ENCODE assay signal across 8 cellular contexts in the genomic region with DNA sequence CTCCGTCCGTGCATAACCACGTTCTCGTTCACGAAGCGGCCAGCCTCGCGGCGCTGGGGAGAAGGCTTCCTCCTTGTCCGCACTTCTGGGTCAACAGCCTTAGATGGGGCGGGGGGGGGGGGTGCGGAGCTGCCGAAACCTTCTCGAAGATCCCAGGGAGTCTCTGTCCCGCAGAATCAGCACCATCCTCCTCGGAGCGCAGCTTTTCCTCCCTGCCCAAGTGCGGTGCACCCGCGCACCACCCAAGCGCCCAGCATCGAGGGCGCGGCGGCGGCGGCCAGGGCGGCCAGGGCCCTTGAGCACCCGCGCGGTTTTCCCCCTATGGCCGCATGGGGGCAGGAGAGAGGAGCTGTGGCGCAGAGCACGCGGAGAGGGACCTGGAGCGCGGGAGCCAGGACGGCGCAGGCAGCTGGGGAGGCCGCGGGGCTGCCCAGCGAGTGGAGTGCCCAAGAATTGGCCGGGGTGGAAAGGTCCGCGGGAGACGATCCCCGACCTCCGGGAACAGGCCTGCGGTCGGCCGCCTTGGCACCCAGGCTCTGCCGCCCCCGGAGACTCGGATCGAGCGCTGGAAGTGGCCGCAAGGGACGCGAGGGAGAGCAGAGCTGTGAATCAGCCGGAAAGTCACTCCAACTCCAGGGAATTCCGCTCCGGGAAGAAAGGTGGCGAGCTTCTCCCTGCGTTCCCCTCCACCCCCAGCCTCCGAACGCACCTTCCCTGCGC. TPM values are rescaled to one million over a fixed set of nuclear protein-coding genes. Genes with fewer than 3 reads are reported as not detected.
A peak's percentile ranks its signal among the peaks of the same experiment; 100 is the strongest.
DNase-seq lines count a peak whose midpoint lies in the region; ATAC-seq and TF ChIP-seq lines count a peak whose summit lies in the region.

No MANE protein-coding gene starts in this region.

- no peaks in the 10 kb centered on the region for H3K36me3 Mint-ChIP-seq in CD8-positive, alpha-beta T cell

- peak overlapping the region; percentile 69 for H3K4me3 Mint-ChIP-seq in CD8-positive, alpha-beta T cell

- no peak overlapping the region for H3K27ac ChIP-seq in CD8-positive, alpha-beta T cell (ENCODE audit: low read depth, low read length)
- H3K27ac ChIP-seq in MM.1S (ENCODE audit: low read length): no peak overlapping the region
- H3K27ac ChIP-seq in body of pancreas: peak overlapping the region in 2 of 4 donors; percentile 62 to 73
- H3K27ac ChIP-seq in iPS-18a (ENCODE audit: low read length): no peak overlapping the region

- peaks cover 27% of the 10 kb centered on the region for H3K27me3 ChIP-seq in CD8-positive, alpha-beta T cell (ENCODE audit: insufficient read depth, low read length)
- H3K27me3 ChIP-seq in MM.1S (replicated peaks; ENCODE audit: insufficient read depth, low read length) (peaks cover 7% of the 10 kb centered on the region), body of pancreas (no peaks in the 10 kb centered on the region), iPS-18a (ENCODE audit: control insufficient read depth, insufficient read depth, low read length) (peaks cover 64% of the 10 kb centered on the region)

- no peaks in the 10 kb centered on the region for H3K9me2 ChIP-seq in MM.1S (replicated peaks; ENCODE audit: insufficient read depth, low read length)

- peak overlapping the region; percentile 39 for H3K4me3 ChIP-seq in CD8-positive, alpha-beta T cell (ENCODE audit: low read depth, low read length)
- H3K4me3 ChIP-seq in MM.1S (ENCODE audit: low read length): peak overlapping the region; percentile 46; the same call in 1 of the 2 replicates
- no peak overlapping the region for H3K4me3 ChIP-seq in body of pancreas
- H3K4me3 ChIP-seq in iPS-18a (ENCODE audit: low read length): peak overlapping the region; percentile 67
- peak overlapping the region; percentile 47 for H3K4me3 ChIP-seq in skeletal muscle cell (ENCODE audit: low read depth, low read length)

- H3F3A ChIP-seq in MM.1S (ENCODE audit: insufficient read depth, low read length): no peaks in the 10 kb centered on the region

- H3K9ac ChIP-seq in MM.1S (ENCODE audit: low read length) (no peak overlapping the region), iPS-18a (ENCODE audit: low read length) (peak overlapping the region; percentile 60)

- H3K4me1 ChIP-seq in CD8-positive, alpha-beta T cell (ENCODE audit: insufficient read depth, low read length): peaks cover 9% of the 10 kb centered on the region
- H3K4me1 ChIP-seq in MM.1S (ENCODE audit: low read length): no peaks in the 10 kb centered on the region
- H3K4me1 ChIP-seq in body of pancreas: peaks cover 13% of the 10 kb centered on the region
- peaks cover 17% of the 10 kb centered on the region for H3K4me1 ChIP-seq in iPS-18a (ENCODE audit: control insufficient read depth, low read depth, low read length)

- no peaks in the 10 kb centered on the region for H3K79me2 ChIP-seq in MM.1S (ENCODE audit: low read length)

- intact Hi-C loops in CD8-positive, alpha-beta T cell (cut with DNase I, micrococcal nuclease): loop anchor here (1.0 to 5.0 kb wide), 4 partner anchors 166 to 321 kb away; no protein-coding TSS in a partner anchor
- intact Hi-C loops in body of pancreas (cut with DNase I): loop anchor here (5.0 kb wide), 1 partner anchor 231 kb away; the partner anchor contains the start of gene FOXD1

- peak in 2 of 3 donors; percentile 25 to 63 for TF ChIP-seq POLR2A in body of pancreas (IDR thresholded peaks at IDR 0.05)

- POLR2A ChIA-PET in CD8-positive, alpha-beta T cell (lab: Charles Lee): interaction anchor here (0.7 kb wide), 1 partner anchor 981 kb away, joined by 3 read pairs; no protein-coding TSS in a partner anchor

- peak; percentile 65 for TF ChIP-seq CTCF in CD8-positive, alpha-beta T cell (IDR thresholded peaks at IDR 0.05)
- peak; percentile 57 for TF ChIP-seq CTCF in MM.1S (IDR thresholded peaks at IDR 0.05; ENCODE audit: low read length)
- peak; percentile 80 to 92 (median 90) for TF ChIP-seq CTCF in body of pancreas (IDR thresholded peaks at IDR 0.05)

- H3K4me1 Mint-ChIP-seq in CD8-positive, alpha-beta T cell (ENCODE audit: low read depth): peaks cover 11% of the 10 kb centered on the region

- CTCF ChIA-PET in CD8-positive, alpha-beta T cell (lab: Charles Lee): interaction anchor here (0.7 to 3.4 kb wide), 20 partner anchors 9 to 346 kb away, joined by 3 to 42 read pairs (median 4); partner anchors contain the start of gene FOXD1

- H3K9me3 ChIP-seq in CD8-positive, alpha-beta T cell (ENCODE audit: low read length): no peaks in the 10 kb centered on the region
- no peaks in the 10 kb centered on the region for H3K9me3 ChIP-seq in MM.1S (replicated peaks; ENCODE audit: insufficient read depth, low read length)
- no peaks in the 10 kb centered on the region for H3K9me3 ChIP-seq in body of pancreas
- H3K9me3 ChIP-seq in iPS-18a (ENCODE audit: control insufficient read depth, low read depth, low read length): no peaks in the 10 kb centered on the region

- H4K20me1 ChIP-seq in MM.1S (ENCODE audit: insufficient read depth, low read length): no peaks in the 10 kb centered on the region

- H3K36me3 ChIP-seq in CD8-positive, alpha-beta T cell (ENCODE audit: insufficient read depth, low read length): no peaks in the 10 kb centered on the region
- H3K36me3 ChIP-seq in MM.1S (replicated peaks; ENCODE audit: insufficient read depth, low read length) (no peaks in the 10 kb centered on the region), body of pancreas (replicated peaks in 1 of 2; ENCODE audit: insufficient read depth in 1 of 2, low read depth in 2 of 2) (no peaks in the 10 kb centered on the region), iPS-18a (ENCODE audit: control insufficient read depth, low read depth, low read length) (no peaks in the 10 kb centered on the region)

- no peak overlapping the region for H3K27ac Mint-ChIP-seq in CD8-positive, alpha-beta T cell

- peak; percentile 95 for ATAC-seq in CD8-positive, alpha-beta T cell
- ATAC-seq in GM21390 (IDR thresholded peaks at IDR 0.05; ENCODE audit: unreplicated experiment) (peak; percentile 76), body of pancreas (peak; percentile 99)

- H3K4me2 ChIP-seq in MM.1S (ENCODE audit: low read depth, low read length): peak overlapping the region; percentile 56; the same call in 1 of the 2 replicates

- 0% methylated on average over 5 to 59 of the region's 67 CpGs for WGBS in body of pancreas, 2 donors

- peak; percentile 36 to 77 (median 55) for DNase-seq in CD8-positive, alpha-beta T cell
- DNase-seq in MM.1S: peak; percentile 53
- peak; percentile 24 for DNase-seq in T-helper 22 cell (ENCODE audit: low read depth)
- peak; percentile 82 to 88 (median 83) for DNase-seq in body of pancreas
- no peak for DNase-seq in skeletal muscle cell (ENCODE audit: low read depth)
- no peak for DNase-seq in AML-193 (lab: John Stamatoyannopoulos, UW)

- H2AFZ ChIP-seq in MM.1S (ENCODE audit: low read length): peak overlapping the region; percentile 40; the same call in 1 of the 2 replicates

- H3K9me3 Mint-ChIP-seq in CD8-positive, alpha-beta T cell: no peaks in the 10 kb centered on the region

- peaks cover 76% of the 10 kb centered on the region for H3K27me3 Mint-ChIP-seq in CD8-positive, alpha-beta T cell (ENCODE audit: low read depth)

RNA-seq across cellular contexts. Expression of gene TMEM174, which starts 43.1 kb away (rescaled TPM):
- not detected for total RNA-seq in CD8-positive, alpha-beta T cell
- total RNA-seq in body of pancreas: not detected

Comparison
In these comparisons a context has a peak if more than half of its experiments do, and no peak if none do; other contexts are left out.
1. DNase-seq: peak in CD8-positive, alpha-beta T cell (7 of 7), MM.1S (single experiment), T-helper 22 cell (single experiment) and body of pancreas (4 of 4); none in skeletal muscle cell (single experiment) and AML-193 (0 of 2).
2. H3K4me3 ChIP-seq: peak in CD8-positive, alpha-beta T cell (single experiment), MM.1S (single experiment), iPS-18a (single experiment) and skeletal muscle cell (single experiment); none in body of pancreas (0 of 2).
3. Peak in every context shown above with its lines, with median percentiles within 50 percentile points of each other: ATAC-seq and CTCF ChIP-seq.